In the genomic region with DNA sequence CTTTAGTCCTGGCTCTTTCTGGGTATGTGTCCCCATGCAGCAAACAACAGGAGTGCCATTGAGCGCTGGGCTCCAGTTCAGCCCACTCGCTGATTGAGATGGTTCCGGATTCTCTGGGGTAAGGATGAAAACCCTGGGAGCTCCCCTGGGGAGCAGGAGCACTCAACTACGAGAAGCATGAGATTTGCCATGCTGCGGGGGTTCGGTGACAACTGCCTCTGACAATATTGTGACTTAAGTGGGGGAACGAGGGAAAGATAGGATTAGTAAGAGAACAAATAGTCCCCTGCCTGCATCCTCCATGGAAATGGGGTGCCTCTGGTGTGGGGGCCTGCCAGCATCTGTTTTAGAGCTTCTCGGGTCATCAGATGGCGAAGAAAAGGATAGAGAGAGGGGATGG, we compare ENCODE assay signal across 30 cellular contexts.
"Had no signal": no experiment of that assay in that cellular context is flagged by ENCODE, and none has a peak within 500 bp of the region (broad histone marks: within the 10 kb centered on the region; RNA-seq: fewer than 3 reads in every experiment).

No MANE protein-coding gene starts in this region.

- H3K4me1 ChIP-seq: right lobe of liver had no signal

- H3K4me3 Mint-ChIP-seq: activated naive CD4-positive, alpha-beta T cell treated with anti-CD3 and anti-CD28 coated beads, Interleukin-2, amount 10 ng/mL, durations not matched to agents 7 days and 5 days; activated naive CD8-positive, alpha-beta T cell treated with anti-CD3 and anti-CD28 coated beads, Interleukin-2, amount 10 ng/mL, durations not matched to agents 7 days and 5 days; activated T-helper 1 cell treated with anti-CD3 and anti-CD28 coated beads, Interleukin-12 subunit alpha, Interleukin-12 subunit beta, Interleukin-2, Interleukin-4 antibody, amounts not matched to agents 30 ng/mL and 10 ng/mL and 1 ng/mL, durations not matched to agents 14 hours and 24 hours and 36 hours; effector memory CD8-positive, alpha-beta T cell; memory B cell; natural killer cell treated with Interleukin-12 subunit alpha and Interleukin-12 subunit beta and Interleukin-15 and Interleukin-18, amount 100 ng/mL, for 72 hours; stimulated activated naive B cell treated with anti-CD40 and anti-IgM and Interleukin-4, amounts not matched to agents 10 μg/mL and 1 μg/mL and 100 μg/mL, for 72 hours; T-helper 1 cell treated with Interleukin-12 subunit alpha and Interleukin-12 subunit beta and Interleukin-4 antibody, amounts not matched to agents 30 μg/mL and 1 μg/mL, for 36 hours had no signal

- H3K4me2 ChIP-seq: smooth muscle cell had no signal

- H3K27ac Mint-ChIP-seq: activated naive CD4-positive, alpha-beta T cell treated with anti-CD3 and anti-CD28 coated beads, Interleukin-2, amount 10 ng/mL, durations not matched to agents 7 days and 5 days; activated naive CD8-positive, alpha-beta T cell treated with anti-CD3 and anti-CD28 coated beads, Interleukin-2, amount 10 ng/mL, durations not matched to agents 7 days and 5 days; activated T-helper 1 cell treated with anti-CD3 and anti-CD28 coated beads, Interleukin-12 subunit alpha, Interleukin-12 subunit beta, Interleukin-2, Interleukin-4 antibody, amounts not matched to agents 30 ng/mL and 10 ng/mL and 1 ng/mL, durations not matched to agents 14 hours and 24 hours and 36 hours; effector memory CD8-positive, alpha-beta T cell; memory B cell; natural killer cell treated with Interleukin-12 subunit alpha and Interleukin-12 subunit beta and Interleukin-15 and Interleukin-18, amount 100 ng/mL, for 72 hours; progenitor cell of endocrine pancreas; stimulated activated naive B cell treated with anti-CD40 and anti-IgM and Interleukin-4, amounts not matched to agents 10 μg/mL and 1 μg/mL and 100 μg/mL, for 72 hours; T-helper 1 cell treated with Interleukin-12 subunit alpha and Interleukin-12 subunit beta and Interleukin-4 antibody, amounts not matched to agents 30 μg/mL and 1 μg/mL, for 36 hours had no signal

- H3K36me3 Mint-ChIP-seq: activated naive CD4-positive, alpha-beta T cell treated with anti-CD3 and anti-CD28 coated beads, Interleukin-2, amount 10 ng/mL, durations not matched to agents 7 days and 5 days; activated naive CD8-positive, alpha-beta T cell treated with anti-CD3 and anti-CD28 coated beads, Interleukin-2, amount 10 ng/mL, durations not matched to agents 7 days and 5 days; natural killer cell treated with Interleukin-12 subunit alpha and Interleukin-12 subunit beta and Interleukin-15 and Interleukin-18, amount 100 ng/mL, for 72 hours; stimulated activated naive B cell treated with anti-CD40 and anti-IgM and Interleukin-4, amounts not matched to agents 10 μg/mL and 1 μg/mL and 100 μg/mL, for 72 hours had no signal

- H3K4me3 ChIP-seq: heart right ventricle, ovary, right lobe of liver, smooth muscle cell, suprapubic skin, tibial artery had no signal

- H3K9me3 ChIP-seq: heart right ventricle, neutrophil, ovary, right lobe of liver, suprapubic skin, tibial artery had no signal

- H3K9me3 Mint-ChIP-seq: activated naive CD4-positive, alpha-beta T cell treated with anti-CD3 and anti-CD28 coated beads, Interleukin-2, amount 10 ng/mL, durations not matched to agents 7 days and 5 days; activated naive CD8-positive, alpha-beta T cell treated with anti-CD3 and anti-CD28 coated beads, Interleukin-2, amount 10 ng/mL, durations not matched to agents 7 days and 5 days; activated T-helper 1 cell treated with anti-CD3 and anti-CD28 coated beads, Interleukin-12 subunit alpha, Interleukin-12 subunit beta, Interleukin-2, Interleukin-4 antibody, amounts not matched to agents 30 ng/mL and 10 ng/mL and 1 ng/mL, durations not matched to agents 14 hours and 24 hours and 36 hours; effector memory CD8-positive, alpha-beta T cell had no signal

- DNase-seq: activated CD4-positive, alpha-beta T cell treated with anti-CD3 and anti-CD28 coated beads for 48 hours; activated CD4-positive, alpha-beta T cell treated with anti-CD3 and anti-CD28 coated beads, Interleukin-2, amount 50 U/mL, for 48 hours; activated CD8-positive, alpha-beta memory T cell treated with anti-CD3 and anti-CD28 coated beads, Interleukin-2, amount 50 U/mL, for 4 hours; activated effector memory CD4-positive, alpha-beta T cell treated with anti-CD3 and anti-CD28 coated beads, Interleukin-2, amount 50 U/mL, for 16 hours; activated naive CD4-positive, alpha-beta T cell treated with anti-CD3 and anti-CD28 coated beads, Interleukin-2, amount 10 ng/mL, durations not matched to agents 7 days and 5 days; activated naive CD8-positive, alpha-beta T cell treated with anti-CD3 and anti-CD28 coated beads, Interleukin-2, amount 10 ng/mL, durations not matched to agents 7 days and 5 days; activated T-cell treated with anti-CD3 and anti-CD28 coated beads, Interleukin-2, amount 50 U/mL, for 1 hour; amniotic stem cell; cortex of kidney; effector memory CD8-positive, alpha-beta T cell; foreskin fibroblast; heart right ventricle; ovary; right lobe of liver; stimulated activated CD4-positive, alpha-beta T cell treated with anti-CD3 and anti-CD28 coated beads, Interleukin-1b, Interleukin-23, amount 100 ng/mL, for 48 hours; stimulated activated CD4-positive, alpha-beta T cell treated with anti-CD3 and anti-CD28 coated beads, Interleukin-4, amount 100 ng/mL, for 4 hours; stimulated activated CD8-positive, alpha-beta memory T cell treated with anti-CD3 and anti-CD28 coated beads, Interleukin-4, amount 100 ng/mL, for 48 hours; stimulated activated naive B cell treated with anti-CD40 and anti-IgM and Interleukin-4, amounts not matched to agents 10 μg/mL and 1 μg/mL and 100 μg/mL, for 72 hours; T1000; WERI-Rb-1 had no signal

- ATAC-seq: activated CD4-positive, CD25-positive, alpha-beta regulatory T cell treated with anti-CD3 and anti-CD28 coated beads, Interleukin-2, amount 50 U/mL, for 24 hours; effector memory CD8-positive, alpha-beta T cell; heart right ventricle; natural killer cell treated with Interleukin-12 subunit alpha and Interleukin-12 subunit beta and Interleukin-15 and Interleukin-18, amount 100 ng/mL, for 72 hours; right lobe of liver; stimulated activated naive B cell treated with anti-CD40 and anti-IgM and Interleukin-4, amounts not matched to agents 10 μg/mL and 1 μg/mL and 100 μg/mL, for 72 hours had no signal

- H3K27me3 ChIP-seq: heart right ventricle, neutrophil, ovary, right lobe of liver, suprapubic skin, tibial artery had no signal

- H3K27me3 Mint-ChIP-seq: progenitor cell of endocrine pancreas had no signal

- H3K4me1 Mint-ChIP-seq: activated naive CD4-positive, alpha-beta T cell treated with anti-CD3 and anti-CD28 coated beads, Interleukin-2, amount 10 ng/mL, durations not matched to agents 7 days and 5 days had no signal

- H3K27ac ChIP-seq: neutrophil, ovary, right lobe of liver, suprapubic skin, tibial artery, WERI-Rb-1 had no signal

- H3K36me3 ChIP-seq: neutrophil, ovary, right lobe of liver, suprapubic skin, tibial artery, WERI-Rb-1 had no signal
